20 cellular contexts compared by ENCODE assay signal in the genomic region with DNA sequence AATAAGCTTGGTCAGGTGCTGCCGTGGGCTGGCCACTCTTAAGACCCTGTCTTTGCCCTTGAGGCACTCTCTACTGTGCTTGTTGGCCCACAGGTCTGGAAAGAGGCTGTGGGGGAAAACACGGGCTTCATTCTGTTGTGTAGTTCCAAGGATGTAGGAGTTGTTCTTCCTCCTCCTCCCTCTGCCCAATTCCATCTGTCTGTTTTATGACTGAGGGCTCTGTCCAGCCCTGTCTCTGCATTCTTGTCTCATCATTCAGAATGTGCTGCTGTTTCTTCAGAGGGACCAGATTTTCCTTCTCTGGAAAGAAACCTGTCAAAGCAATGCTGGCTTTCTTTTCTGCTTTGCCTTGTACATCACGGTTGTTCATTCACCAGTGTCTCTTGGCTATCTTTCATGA.
"Had no signal": no experiment of that assay in that cellular context is flagged by ENCODE, and none has a peak within 500 bp of the region (broad histone marks: within the 10 kb centered on the region; RNA-seq: fewer than 3 reads in every experiment).

No MANE protein-coding gene starts in this region.

- H3K4me3 ChIP-seq: colonic mucosa, gastroesophageal sphincter, heart right ventricle, sigmoid colon, thyroid gland had no signal

- H3K27ac ChIP-seq: colonic mucosa, heart right ventricle, sigmoid colon, thyroid gland, VCaP had no signal

- H3K4me3 Mint-ChIP-seq: activated naive CD4-positive, alpha-beta T cell treated with anti-CD3 and anti-CD28 coated beads for 36 hours; activated naive CD8-positive, alpha-beta T cell treated with anti-CD3 and anti-CD28 coated beads, Interleukin-2, amount 50 U/mL, for 24 hours; activated T-cell treated with anti-CD3 and anti-CD28 coated beads, Interleukin-2, amount 50 U/mL, for 4 hours; immature natural killer cell; naive thymus-derived CD8-positive, alpha-beta T cell; stimulated activated naive B cell treated with anti-CD40 and anti-IgM and Interleukin-4, amounts not matched to agents 10 μg/mL and 1 μg/mL and 100 μg/mL, for 72 hours had no signal

- H3K9me3 ChIP-seq: colonic mucosa, gastroesophageal sphincter, heart right ventricle, sigmoid colon, thyroid gland had no signal

- ATAC-seq: activated naive CD8-positive, alpha-beta T cell treated with anti-CD3 and anti-CD28 coated beads, Interleukin-2, amount 50 U/mL, for 24 hours; activated T-cell treated with anti-CD3 and anti-CD28 coated beads, Interleukin-2, amount 50 U/mL, for 4 hours; gastroesophageal sphincter; left cardiac atrium; naive thymus-derived CD8-positive, alpha-beta T cell; stimulated activated naive B cell treated with anti-CD40 and anti-IgM and Interleukin-4, amounts not matched to agents 10 μg/mL and 1 μg/mL and 100 μg/mL, for 72 hours had no signal

- H3K9me3 Mint-ChIP-seq: activated naive CD4-positive, alpha-beta T cell treated with anti-CD3 and anti-CD28 coated beads for 36 hours; activated T-cell treated with anti-CD3 and anti-CD28 coated beads, Interleukin-2, amount 50 U/mL, for 4 hours had no signal

- H3K27me3 ChIP-seq: colonic mucosa, gastroesophageal sphincter, heart right ventricle, sigmoid colon, thyroid gland had no signal

- H3K27ac Mint-ChIP-seq: activated naive CD4-positive, alpha-beta T cell treated with anti-CD3 and anti-CD28 coated beads for 36 hours; activated naive CD8-positive, alpha-beta T cell treated with anti-CD3 and anti-CD28 coated beads, Interleukin-2, amount 50 U/mL, for 24 hours; naive thymus-derived CD8-positive, alpha-beta T cell; stimulated activated naive B cell treated with anti-CD40 and anti-IgM and Interleukin-4, amounts not matched to agents 10 μg/mL and 1 μg/mL and 100 μg/mL, for 72 hours had no signal

- H3K4me1 ChIP-seq: colonic mucosa, sigmoid colon, thyroid gland had no signal

- DNase-seq: activated CD4-positive, alpha-beta T cell treated with anti-CD3 and anti-CD28 coated beads, Interleukin-2, amount 50 U/mL, for 1 hour; activated CD4-positive, CD25-positive, alpha-beta regulatory T cell treated with anti-CD3 and anti-CD28 coated beads, Interleukin-2, amount 50 U/mL, for 72 hours; activated CD8-positive, alpha-beta memory T cell treated with anti-CD3 and anti-CD28 coated beads, Interleukin-2, amount 50 U/mL, for 4 hours; activated naive CD4-positive, alpha-beta T cell treated with anti-CD3 and anti-CD28 coated beads for 36 hours; activated naive CD8-positive, alpha-beta T cell treated with anti-CD3 and anti-CD28 coated beads, Interleukin-2, amount 50 U/mL, for 24 hours; activated T-cell treated with anti-CD3 and anti-CD28 coated beads, Interleukin-2, amount 50 U/mL, for 4 hours; colonic mucosa; heart right ventricle; immature natural killer cell; left cardiac atrium; mesendoderm; naive thymus-derived CD8-positive, alpha-beta T cell; posterior cingulate gyrus; sigmoid colon; stimulated activated naive B cell treated with anti-CD40 and anti-IgM and Interleukin-4, amounts not matched to agents 10 μg/mL and 1 μg/mL and 100 μg/mL, for 72 hours; SW 1271; T-helper 2 cell; thyroid gland had no signal

- H3K36me3 ChIP-seq: colonic mucosa had no signal
